Comparison of ENCODE assay signal across 1 cellular context in genomic region chr1:239197871-239198270, GRCh38.
TF ChIP-seq lines count a peak whose summit lies in the region.

No MANE protein-coding gene starts in this region.

TF ChIP-seq in GM23338, 12 proteins besides CTCF, POLR2A, EP300 and RAD21 (continued from another document):
- no peak for TF ChIP-seq ZNF462 (CRISPR knock-in tag; IDR thresholded peaks at IDR 0.05)
- no peak for TF ChIP-seq JUNB (IDR thresholded peaks at IDR 0.05; ENCODE audit: unreplicated experiment)
- no peak for TF ChIP-seq REST (IDR thresholded peaks at IDR 0.05; ENCODE audit: unreplicated experiment)
- no peak for TF ChIP-seq EZH2 (IDR thresholded peaks at IDR 0.05; ENCODE audit: low read depth, unreplicated experiment)
- TF ChIP-seq CREB1 (CRISPR knock-in tag; IDR thresholded peaks at IDR 0.05; ENCODE audit: low read depth), result no peak
